ENCODE assay signal across 8 cellular contexts in the genomic region with DNA sequence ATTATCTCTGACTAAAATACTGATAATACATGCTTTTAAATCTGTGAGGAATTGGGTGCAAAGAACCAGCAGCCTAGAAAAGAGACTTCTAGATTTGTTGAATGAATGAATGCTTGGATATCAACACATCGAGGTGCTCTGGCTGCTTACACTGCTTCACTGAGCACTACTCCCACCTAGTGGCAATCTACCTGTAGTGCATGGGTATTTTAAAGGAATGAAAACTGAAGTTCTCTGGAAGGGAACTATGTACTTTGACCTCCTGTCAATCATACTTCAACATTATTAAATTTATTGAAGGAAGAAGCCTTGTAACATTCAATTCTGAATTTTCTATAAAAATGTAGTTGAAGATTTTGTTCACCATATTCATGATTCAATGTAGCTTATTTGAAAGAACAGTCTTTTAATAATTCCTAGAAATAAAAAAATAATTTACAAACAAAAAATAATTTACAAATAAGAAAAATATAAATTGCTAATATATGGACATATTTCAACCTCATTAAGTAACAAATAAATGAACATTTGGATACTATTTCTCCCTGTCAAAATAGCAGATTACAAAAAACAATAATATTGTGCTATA.
DNase-seq lines count a peak whose midpoint lies in the region; ATAC-seq and TF ChIP-seq lines count a peak whose summit lies in the region.

No MANE protein-coding gene starts in this region.

- H3K36me3 ChIP-seq in endodermal cell (ENCODE audit: control insufficient read depth, insufficient read depth, low read length) (no peaks in the 10 kb centered on the region), mucosa of descending colon (ENCODE audit: low read depth) (no peaks in the 10 kb centered on the region)

- H3K27me3 ChIP-seq in endodermal cell (ENCODE audit: control insufficient read depth, insufficient read depth, low read length, poor library complexity, severe bottlenecking) = no peaks in the 10 kb centered on the region

- no peak overlapping the region for H3K27ac ChIP-seq in endodermal cell (ENCODE audit: low read depth, low read length)

- H3K4me3 Mint-ChIP-seq in endodermal cell (no peak overlapping the region), type B pancreatic cell (no peak overlapping the region)

- peaks cover 3% of the 10 kb centered on the region for H3K4me1 Mint-ChIP-seq in endodermal cell
- no peaks in the 10 kb centered on the region for H3K4me1 Mint-ChIP-seq in type B pancreatic cell (ENCODE audit: unreplicated experiment)

- TF ChIP-seq CTCF in endodermal cell (conservative IDR thresholded peaks at IDR 0.05) (peak; percentile 97), mucosa of descending colon (IDR thresholded peaks at IDR 0.05) (peak; percentile 88), type B pancreatic cell (conservative IDR thresholded peaks at IDR 0.05) (peak; percentile 95)

- H3K27ac Mint-ChIP-seq in endodermal cell (no peak overlapping the region), type B pancreatic cell (no peak overlapping the region)

- no peak overlapping the region for H3K9ac ChIP-seq in endodermal cell (ENCODE audit: extremely low read depth, low read length, poor library complexity, severe bottlenecking)

- H3K9me3 ChIP-seq in endodermal cell (ENCODE audit: control insufficient read depth, low read length) = no peaks in the 10 kb centered on the region
- H3K9me3 ChIP-seq in mucosa of descending colon = no peaks in the 10 kb centered on the region

- DNase-seq in CMK (ENCODE audit: low read depth) (peak; percentile 31), NCI-H2171 (lab: John Stamatoyannopoulos, UW) (peak; percentile 4), endodermal cell (peak; percentile 66), mucosa of descending colon (peak in 1 of 3 donors; percentile 80), type B pancreatic cell (ENCODE audit: extremely low spot score, unreplicated experiment) (no peak)
- peak; percentile 6 for DNase-seq in activated CD4-positive, CD25-positive, alpha-beta regulatory T cell treated with anti-CD3 and anti-CD28 coated beads, Interleukin-2, amount 50 U/mL, for 16 hours (ENCODE audit: low read depth, low spot score)

- ATAC-seq in GM18873 (IDR thresholded peaks at IDR 0.05; ENCODE audit: low FRiP score, unreplicated experiment) = peak; percentile 82
- ATAC-seq in HG03095 (IDR thresholded peaks at IDR 0.05; ENCODE audit: unreplicated experiment) = peak; percentile 87
- peak; percentile 92 for ATAC-seq in mucosa of descending colon

- no peak overlapping the region for H3K4me3 ChIP-seq in endodermal cell (ENCODE audit: low read length)
- no peak overlapping the region for H3K4me3 ChIP-seq in mucosa of descending colon

- WGBS in endodermal cell (ENCODE audit: insufficient coverage in 1 of 2, insufficient read length in 1 of 2), 2 experiments = 18% methylated on average over 1 of the region's 1 CpG; no CpG with 5 or more reads in 1 of the 2 experiments

- H3K4me1 ChIP-seq in endodermal cell (ENCODE audit: control insufficient read depth, insufficient read depth, low read length) (no peaks in the 10 kb centered on the region), mucosa of descending colon (ENCODE audit: low read depth) (no peaks in the 10 kb centered on the region)

- no peaks in the 10 kb centered on the region for H3K36me3 Mint-ChIP-seq in endodermal cell (ENCODE audit: low read depth)
- no peaks in the 10 kb centered on the region for H3K36me3 Mint-ChIP-seq in type B pancreatic cell

- peaks cover 1% of the 10 kb centered on the region for H3K27me3 Mint-ChIP-seq in endodermal cell (ENCODE audit: insufficient read depth)
- H3K27me3 Mint-ChIP-seq in type B pancreatic cell = no peaks in the 10 kb centered on the region

- H3K9me3 Mint-ChIP-seq in endodermal cell (no peaks in the 10 kb centered on the region), type B pancreatic cell (no peaks in the 10 kb centered on the region)

- intact Hi-C loops in mucosa of descending colon (cut with DNase I, micrococcal nuclease) = loop anchor here in 1 of 2 donors (5.0 kb wide), 1 partner anchor 207 kb away; no protein-coding TSS in a partner anchor
